19 cellular contexts compared by ENCODE assay signal in genomic region chr1:54538538-54538937, GRCh38. TPM values are rescaled to one million over a fixed set of nuclear protein-coding genes. Genes with fewer than 3 reads are reported as not detected.
DNase-seq lines count a peak whose midpoint lies in the region; ATAC-seq and TF ChIP-seq lines count a peak whose summit lies in the region.
"Had no signal": no experiment of that assay in that cellular context is flagged by ENCODE, and none has a peak within 500 bp of the region (broad histone marks: within the 10 kb centered on the region; RNA-seq: fewer than 3 reads in every experiment).

No MANE protein-coding gene starts in this region.

- H3K36me3 ChIP-seq in GM23338 (ENCODE audit: insufficient read depth) (no peaks in the 10 kb centered on the region), MM.1S (replicated peaks; ENCODE audit: insufficient read depth, low read length) (no peaks in the 10 kb centered on the region)
- H3K36me3 ChIP-seq: BLaER1 treated with 17β-estradiol and CSF1 and Interleukin-3, amounts not matched to agents 10 nM and 100 nM had no signal

- H3K4me3 Mint-ChIP-seq in GM23338 (no peak overlapping the region), type B pancreatic cell (no peak overlapping the region)
- H3K4me3 Mint-ChIP-seq: B cell; CD4-positive, alpha-beta T cell; CD8-positive, alpha-beta T cell had no signal

- H3K9me2 ChIP-seq in GM23338 (ENCODE audit: insufficient read depth) (no peaks in the 10 kb centered on the region), MM.1S (replicated peaks; ENCODE audit: insufficient read depth, low read length) (no peaks in the 10 kb centered on the region)

- H3K27me3 Mint-ChIP-seq in GM23338 (ENCODE audit: insufficient read depth, low read depth, poor library complexity): peaks cover 9% of the 10 kb centered on the region
- peaks cover 23% of the 10 kb centered on the region for H3K27me3 Mint-ChIP-seq in type B pancreatic cell
- H3K27me3 Mint-ChIP-seq: CD4-positive, alpha-beta T cell had no signal

- 0 out of 2 replicates have a peak overlapping the region, but pooled peaks have one; percentile 66 for H2AFZ ChIP-seq in GM23338
- no peak overlapping the region for H2AFZ ChIP-seq in MM.1S (ENCODE audit: low read length)

- H3K9me3 ChIP-seq in MM.1S (replicated peaks; ENCODE audit: insufficient read depth, low read length): no peaks in the 10 kb centered on the region
- H3K9me3 ChIP-seq: A549; BLaER1 treated with 17β-estradiol and CSF1 and Interleukin-3, amounts not matched to agents 10 nM and 100 nM; Caco-2 had no signal

- no peak for ATAC-seq in Right ventricle myocardium inferior
- ATAC-seq in GM23338: no peak
- ATAC-seq: A549; CD8-positive, alpha-beta T cell had no signal

- H4K20me1 ChIP-seq in GM23338 (replicated peaks; ENCODE audit: insufficient read depth): no peaks in the 10 kb centered on the region
- H4K20me1 ChIP-seq in MM.1S (ENCODE audit: insufficient read depth, low read length): no peaks in the 10 kb centered on the region
- H4K20me1 ChIP-seq: BLaER1 treated with 17β-estradiol and CSF1 and Interleukin-3, amounts not matched to agents 10 nM and 100 nM had no signal

- H3K27ac Mint-ChIP-seq in GM23338 (no peak overlapping the region), type B pancreatic cell (no peak overlapping the region)
- H3K27ac Mint-ChIP-seq: B cell; CD4-positive, alpha-beta T cell; CD8-positive, alpha-beta T cell had no signal

- intact Hi-C loops in cardiac septum (cut with DNase I): no loop called here
- intact Hi-C loops in Right ventricle myocardium inferior (cut with DNase I): no loop called here

- H3F3A ChIP-seq in GM23338 (replicated peaks; ENCODE audit: low read depth) (peaks cover 20% of the 10 kb centered on the region), MM.1S (ENCODE audit: insufficient read depth, low read length) (no peaks in the 10 kb centered on the region)

- peak; percentile 43 for DNase-seq in cardiac septum (ENCODE audit: low spot score)
- no peak for DNase-seq in Right ventricle myocardium inferior (ENCODE audit: missing footprints)
- DNase-seq in GM23338 (ENCODE audit: low spot score): no peak
- DNase-seq in renal cortical epithelial cell (ENCODE audit: low read depth): peak; percentile 26
- peak; percentile 8 for DNase-seq in type B pancreatic cell (ENCODE audit: extremely low spot score, unreplicated experiment)
- no peak for DNase-seq in nucleus accumbens (lab: John Stamatoyannopoulos, UW)
- no peak for DNase-seq in MM.1S
- DNase-seq: AML-193; Caco-2; Calu3; CD4-positive, alpha-beta T cell; CD8-positive, alpha-beta T cell; DMS79 treated with DMSO at 0.1 percent for 48 hours; GF-D8 had no signal

- H3K4me2 ChIP-seq in GM23338 (no peak overlapping the region), MM.1S (ENCODE audit: low read depth, low read length) (no peak overlapping the region)
- H3K4me2 ChIP-seq: A549; BLaER1 treated with 17β-estradiol and CSF1 and Interleukin-3, amounts not matched to agents 10 nM and 100 nM had no signal

- H3K4me3 ChIP-seq in GM23338 (no peak overlapping the region), MM.1S (ENCODE audit: low read length) (no peak overlapping the region)
- H3K4me3 ChIP-seq: A549; BLaER1 treated with 17β-estradiol and CSF1 and Interleukin-3, amounts not matched to agents 10 nM and 100 nM had no signal

- H3K79me2 ChIP-seq in GM23338 (replicated peaks; ENCODE audit: insufficient read depth) (no peaks in the 10 kb centered on the region), MM.1S (ENCODE audit: low read length) (no peaks in the 10 kb centered on the region)

- H3K9ac ChIP-seq in MM.1S (ENCODE audit: low read length): no peak overlapping the region
- H3K9ac ChIP-seq: BLaER1 treated with 17β-estradiol and CSF1 and Interleukin-3, amounts not matched to agents 10 nM and 100 nM had no signal

- H3K4me1 ChIP-seq in GM23338 (ENCODE audit: insufficient read depth) (peaks cover 23% of the 10 kb centered on the region), MM.1S (ENCODE audit: low read length) (peaks cover 4% of the 10 kb centered on the region; the same call in 1 of the 2 replicates)
- H3K4me1 ChIP-seq: Caco-2 had no signal

- no peaks in the 10 kb centered on the region for H3K27me3 ChIP-seq in GM23338 (ENCODE audit: insufficient read depth)
- H3K27me3 ChIP-seq in MM.1S (replicated peaks; ENCODE audit: insufficient read depth, low read length): no peaks in the 10 kb centered on the region
- H3K27me3 ChIP-seq: BLaER1 treated with 17β-estradiol and CSF1 and Interleukin-3, amounts not matched to agents 10 nM and 100 nM had no signal

- H3K9me3 Mint-ChIP-seq in GM23338: no peaks in the 10 kb centered on the region
- H3K9me3 Mint-ChIP-seq in type B pancreatic cell: no peaks in the 10 kb centered on the region
- H3K9me3 Mint-ChIP-seq: CD4-positive, alpha-beta T cell; CD8-positive, alpha-beta T cell had no signal

- H3K4me1 Mint-ChIP-seq in GM23338: peaks cover 22% of the 10 kb centered on the region
- H3K4me1 Mint-ChIP-seq in type B pancreatic cell (ENCODE audit: unreplicated experiment): peaks cover 15% of the 10 kb centered on the region

- H3K36me3 Mint-ChIP-seq in GM23338 (ENCODE audit: low read depth): no peaks in the 10 kb centered on the region
- H3K36me3 Mint-ChIP-seq in type B pancreatic cell: no peaks in the 10 kb centered on the region
- H3K36me3 Mint-ChIP-seq: CD8-positive, alpha-beta T cell had no signal

- no peak for TF ChIP-seq CTCF in GM23338 (conservative IDR thresholded peaks at IDR 0.05; ENCODE audit: low read depth in 2 of 2)
- TF ChIP-seq CTCF in type B pancreatic cell (conservative IDR thresholded peaks at IDR 0.05): no peak
- TF ChIP-seq CTCF in MM.1S (IDR thresholded peaks at IDR 0.05; ENCODE audit: low read length): no peak

- H3K27ac ChIP-seq in GM23338 (ENCODE audit: low read depth) (no peak overlapping the region), MM.1S (ENCODE audit: low read length) (no peak overlapping the region)
- H3K27ac ChIP-seq: 22Rv1; A549; BLaER1 treated with 17β-estradiol and CSF1 and Interleukin-3, amounts not matched to agents 10 nM and 100 nM; C4-2B had no signal

TF ChIP-seq in GM23338, 12 proteins besides CTCF, POLR2A, EP300 and RAD21:
- TF ChIP-seq, protein P1, sequence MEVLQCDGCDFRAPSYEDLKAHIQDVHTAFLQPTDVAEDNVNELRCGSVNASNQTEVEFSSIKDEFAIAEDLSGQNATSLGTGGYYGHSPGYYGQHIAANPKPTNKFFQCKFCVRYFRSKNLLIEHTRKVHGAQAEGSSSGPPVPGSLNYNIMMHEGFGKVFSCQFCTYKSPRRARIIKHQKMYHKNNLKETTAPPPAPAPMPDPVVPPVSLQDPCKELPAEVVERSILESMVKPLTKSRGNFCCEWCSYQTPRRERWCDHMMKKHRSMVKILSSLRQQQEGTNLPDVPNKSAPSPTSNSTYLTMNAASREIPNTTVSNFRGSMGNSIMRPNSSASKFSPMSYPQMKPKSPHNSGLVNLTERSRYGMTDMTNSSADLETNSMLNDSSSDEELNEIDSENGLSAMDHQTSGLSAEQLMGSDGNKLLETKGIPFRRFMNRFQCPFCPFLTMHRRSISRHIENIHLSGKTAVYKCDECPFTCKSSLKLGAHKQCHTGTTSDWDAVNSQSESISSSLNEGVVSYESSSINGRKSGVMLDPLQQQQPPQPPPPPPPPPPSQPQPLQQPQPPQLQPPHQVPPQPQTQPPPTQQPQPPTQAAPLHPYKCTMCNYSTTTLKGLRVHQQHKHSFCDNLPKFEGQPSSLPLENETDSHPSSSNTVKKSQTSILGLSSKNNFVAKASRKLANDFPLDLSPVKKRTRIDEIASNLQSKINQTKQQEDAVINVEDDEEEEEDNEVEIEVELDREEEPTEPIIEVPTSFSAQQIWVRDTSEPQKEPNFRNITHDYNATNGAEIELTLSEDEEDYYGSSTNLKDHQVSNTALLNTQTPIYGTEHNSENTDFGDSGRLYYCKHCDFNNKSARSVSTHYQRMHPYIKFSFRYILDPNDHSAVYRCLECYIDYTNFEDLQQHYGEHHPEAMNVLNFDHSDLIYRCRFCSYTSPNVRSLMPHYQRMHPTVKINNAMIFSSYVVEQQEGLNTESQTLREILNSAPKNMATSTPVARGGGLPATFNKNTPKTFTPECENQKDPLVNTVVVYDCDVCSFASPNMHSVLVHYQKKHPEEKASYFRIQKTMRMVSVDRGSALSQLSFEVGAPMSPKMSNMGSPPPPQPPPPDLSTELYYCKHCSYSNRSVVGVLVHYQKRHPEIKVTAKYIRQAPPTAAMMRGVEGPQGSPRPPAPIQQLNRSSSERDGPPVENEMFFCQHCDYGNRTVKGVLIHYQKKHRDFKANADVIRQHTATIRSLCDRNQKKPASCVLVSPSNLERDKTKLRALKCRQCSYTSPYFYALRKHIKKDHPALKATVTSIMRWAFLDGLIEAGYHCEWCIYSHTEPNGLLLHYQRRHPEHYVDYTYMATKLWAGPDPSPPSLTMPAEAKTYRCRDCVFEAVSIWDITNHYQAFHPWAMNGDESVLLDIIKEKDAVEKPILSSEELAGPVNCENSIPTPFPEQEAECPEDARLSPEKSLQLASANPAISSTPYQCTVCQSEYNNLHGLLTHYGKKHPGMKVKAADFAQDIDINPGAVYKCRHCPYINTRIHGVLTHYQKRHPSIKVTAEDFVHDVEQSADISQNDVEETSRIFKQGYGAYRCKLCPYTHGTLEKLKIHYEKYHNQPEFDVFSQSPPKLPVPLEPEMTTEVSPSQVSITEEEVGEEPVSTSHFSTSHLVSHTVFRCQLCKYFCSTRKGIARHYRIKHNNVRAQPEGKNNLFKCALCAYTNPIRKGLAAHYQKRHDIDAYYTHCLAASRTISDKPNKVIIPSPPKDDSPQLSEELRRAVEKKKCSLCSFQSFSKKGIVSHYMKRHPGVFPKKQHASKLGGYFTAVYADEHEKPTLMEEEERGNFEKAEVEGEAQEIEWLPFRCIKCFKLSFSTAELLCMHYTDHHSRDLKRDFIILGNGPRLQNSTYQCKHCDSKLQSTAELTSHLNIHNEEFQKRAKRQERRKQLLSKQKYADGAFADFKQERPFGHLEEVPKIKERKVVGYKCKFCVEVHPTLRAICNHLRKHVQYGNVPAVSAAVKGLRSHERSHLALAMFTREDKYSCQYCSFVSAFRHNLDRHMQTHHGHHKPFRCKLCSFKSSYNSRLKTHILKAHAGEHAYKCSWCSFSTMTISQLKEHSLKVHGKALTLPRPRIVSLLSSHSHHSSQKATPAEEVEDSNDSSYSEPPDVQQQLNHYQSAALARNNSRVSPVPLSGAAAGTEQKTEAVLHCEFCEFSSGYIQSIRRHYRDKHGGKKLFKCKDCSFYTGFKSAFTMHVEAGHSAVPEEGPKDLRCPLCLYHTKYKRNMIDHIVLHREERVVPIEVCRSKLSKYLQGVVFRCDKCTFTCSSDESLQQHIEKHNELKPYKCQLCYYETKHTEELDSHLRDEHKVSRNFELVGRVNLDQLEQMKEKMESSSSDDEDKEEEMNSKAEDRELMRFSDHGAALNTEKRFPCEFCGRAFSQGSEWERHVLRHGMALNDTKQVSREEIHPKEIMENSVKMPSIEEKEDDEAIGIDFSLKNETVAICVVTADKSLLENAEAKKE (CRISPR knock-in tag; IDR thresholded peaks at IDR 0.05): no peak

RNA-seq across cellular contexts. Expression of gene ACOT11, which starts 9.5 kb away (rescaled TPM):
- total RNA-seq in cardiac septum (44.1 TPM), Right ventricle myocardium inferior (43.4 TPM), renal cortical epithelial cell (1.4 and 2.4 TPM in 2 replicates), type B pancreatic cell (ENCODE audit: low replicate concordance) (5.2 and 11.6 TPM in 2 replicates)
- total RNA-seq in GM23338 (2014; rRNA removed; shearing (Covaris generic)): 2.7 and 3.7 TPM in 2 replicates
- 1.6 and 2.0 TPM in 2 replicates for polyA plus RNA-seq in GM23338 (2016; fragmentation: Nextera tagmentation; extraction: Ambion mirVana)

Comparison
In these comparisons a context has a peak if more than half of its experiments do, and no peak if none do; other contexts are left out.
1. DNase-seq: peak in cardiac septum (single experiment), renal cortical epithelial cell (single experiment) and type B pancreatic cell (single experiment); none in Right ventricle myocardium inferior (single experiment), GM23338 (single experiment), nucleus accumbens (0 of 56) and MM.1S (single experiment).